ENCODE assay signal across 24 cellular contexts in genomic region chr4:138839574-138839973, GRCh38.
"Had no signal": no experiment of that assay in that cellular context is flagged by ENCODE, and none has a peak within 500 bp of the region (broad histone marks: within the 10 kb centered on the region; RNA-seq: fewer than 3 reads in every experiment).

No MANE protein-coding gene starts in this region.

- H3K9me3 ChIP-seq: heart right ventricle, left lung, prostate gland, thoracic aorta, transverse colon had no signal

- FAIRE-seq: endothelial cell of umbilical vein, islet of Langerhans had no signal

- H3K27ac ChIP-seq: coronary artery, foreskin keratinocyte, heart right ventricle, left lung, parathyroid adenoma, prostate gland, thoracic aorta, transverse colon had no signal

- DNase-seq: cerebellar nuclear complex; effector CD4-positive, alpha-beta T cell; endodermal cell; erythroblast; foreskin keratinocyte; heart right ventricle; hypothalamus; left lung; mesendoderm; naive B cell; occipital lobe; stimulated activated CD4-positive, alpha-beta T cell treated with anti-CD3 and anti-CD28 coated beads, Interleukin-2, amount 100 ng/mL, for 24 hours; stimulated activated CD4-positive, alpha-beta T cell treated with anti-CD3 and anti-CD28 coated beads, Interleukin-4, amount 100 ng/mL, for 4 hours; stimulated activated naive B cell treated with anti-CD40 and anti-IgM and Interleukin-4, amounts not matched to agents 10 μg/mL and 1 μg/mL and 100 μg/mL, for 72 hours; stimulated activated naive CD8-positive, alpha-beta T cell treated with anti-CD3 and anti-CD28 coated beads, Interleukin-15, amount 100 ng/mL, for 72 hours; substantia nigra; transverse colon had no signal

- H3K79me2 ChIP-seq: parathyroid adenoma had no signal

- ATAC-seq: foreskin keratinocyte; left lung; sciatic nerve; stimulated activated naive B cell treated with anti-CD40 and anti-IgM and Interleukin-4, amounts not matched to agents 10 μg/mL and 1 μg/mL and 100 μg/mL, for 72 hours; stimulated activated naive CD8-positive, alpha-beta T cell treated with anti-CD3 and anti-CD28 coated beads, Interleukin-15, amount 100 ng/mL, for 72 hours had no signal

- H2AFZ ChIP-seq: parathyroid adenoma had no signal

- H3K4me1 ChIP-seq: left lung, parathyroid adenoma, prostate gland had no signal

- H3K36me3 ChIP-seq: heart right ventricle, left lung, prostate gland, thoracic aorta, transverse colon had no signal

- H3K4me3 ChIP-seq: coronary artery, heart right ventricle, left lung, prostate gland, thoracic aorta, transverse colon had no signal

- H3K27me3 ChIP-seq: foreskin keratinocyte, heart right ventricle, left lung, transverse colon had no signal

- H3K9ac ChIP-seq: parathyroid adenoma had no signal
